28 cellular contexts compared by ENCODE assay signal in the genomic region with DNA sequence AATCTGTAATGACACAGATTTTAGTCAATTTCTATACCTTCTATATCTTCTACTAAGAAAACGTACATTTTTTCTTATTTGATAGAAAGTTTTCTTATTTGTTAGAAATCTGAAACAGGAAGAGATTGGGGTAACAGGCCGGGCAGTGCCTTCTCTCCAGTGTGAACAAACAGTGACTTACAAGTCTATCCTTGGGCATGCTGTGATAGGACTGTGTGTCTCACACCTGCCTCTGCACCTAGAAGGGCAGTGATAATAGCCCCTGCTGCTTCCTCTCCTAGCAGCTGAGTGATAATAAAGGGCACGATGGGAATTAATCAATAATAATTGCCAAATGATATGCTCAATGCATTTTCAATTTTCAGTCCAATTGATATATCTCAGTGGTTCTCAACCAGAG. TPM values are rescaled to one million over a fixed set of nuclear protein-coding genes. Genes with fewer than 3 reads are reported as not detected.
"Had no signal": no experiment of that assay in that cellular context is flagged by ENCODE, and none has a peak within 500 bp of the region (broad histone marks: within the 10 kb centered on the region; RNA-seq: fewer than 3 reads in every experiment).

No MANE protein-coding gene starts in this region.

- H3K27me3 ChIP-seq: SJCRH30 had no signal

- H3K9me3 ChIP-seq: MG63, SJCRH30, SK-N-SH had no signal

- H3K4me2 ChIP-seq: SK-N-SH had no signal

- H3K4me1 ChIP-seq: SJCRH30 had no signal

- DNase-seq: activated CD4-positive, alpha-beta T cell treated with anti-CD3 and anti-CD28 coated beads, Interleukin-2, amount 10 ng/mL, durations not matched to agents 24 days and 14 days; activated CD4-positive, alpha-beta T cell treated with anti-CD3 and anti-CD28 coated beads, Interleukin-2, amount 50 U/mL, for 48 hours; activated CD8-positive, alpha-beta memory T cell treated with anti-CD3 and anti-CD28 coated beads for 24 hours; activated CD8-positive, alpha-beta memory T cell treated with anti-CD3 and anti-CD28 coated beads, Interleukin-2, amount 10 ng/mL, durations not matched to agents 7 days and 5 days; activated CD8-positive, alpha-beta memory T cell treated with anti-CD3 and anti-CD28 coated beads, Interleukin-2, amount 50 U/mL, for 48 hours; activated effector memory CD4-positive, alpha-beta T cell treated with Interleukin-2 at 50 U/mL for 16 hours; activated naive CD4-positive, alpha-beta T cell treated with anti-CD3 and anti-CD28 coated beads, Interleukin-2, amount 10 ng/mL, durations not matched to agents 7 days and 5 days; activated naive CD8-positive, alpha-beta T cell treated with anti-CD3 and anti-CD28 coated beads, Interleukin-2, amount 50 U/mL, for 24 hours; activated T-cell treated with anti-CD3 and anti-CD28 coated beads, Interleukin-2, amount 50 U/mL, for 48 hours; anterior cingulate cortex; Kasumi-1; KG1; MG63; NCI-H1048; NCI-H1105 treated with DMSO at 0.1 percent for 48 hours; NCI-H1694; NCI-H1930; NCI-H2081 treated with DMSO at 0.1 percent for 48 hours; NCI-H226; NCI-H446 treated with DMSO at 0.1 percent for 48 hours; NCI-H524; NCI-H69; NCI-H82; SHP77; SJCRH30; SK-N-SH had no signal

- H3K36me3 ChIP-seq: MG63, SJCRH30 had no signal

- H3K9ac ChIP-seq: SK-N-SH had no signal

- H3K4me3 ChIP-seq: MG63, SJCRH30 had no signal

- H3K27ac ChIP-seq: SJCRH30 had no signal

RNA-seq across cellular contexts. Expression of a gene that starts 1.4 kb away (rescaled TPM):
- total RNA-seq: bronchial epithelial cell, RPMI7951, SJCRH30 had no signal
- polyA plus RNA-seq: SK-N-SH had no signal

RNA-seq across cellular contexts. Expression of a gene that starts 18.2 kb away (rescaled TPM):
- total RNA-seq: activated CD4-positive, alpha-beta T cell treated with anti-CD3 and anti-CD28 coated beads, Interleukin-2, amount 10 ng/mL, durations not matched to agents 24 days and 14 days; activated CD8-positive, alpha-beta memory T cell treated with anti-CD3 and anti-CD28 coated beads, Interleukin-2, amount 10 ng/mL, durations not matched to agents 7 days and 5 days; bronchial epithelial cell; RPMI7951; SJCRH30 had no signal
- polyA plus RNA-seq: SK-N-SH had no signal
